1 cellular context compared by ENCODE assay signal in the genomic region with DNA sequence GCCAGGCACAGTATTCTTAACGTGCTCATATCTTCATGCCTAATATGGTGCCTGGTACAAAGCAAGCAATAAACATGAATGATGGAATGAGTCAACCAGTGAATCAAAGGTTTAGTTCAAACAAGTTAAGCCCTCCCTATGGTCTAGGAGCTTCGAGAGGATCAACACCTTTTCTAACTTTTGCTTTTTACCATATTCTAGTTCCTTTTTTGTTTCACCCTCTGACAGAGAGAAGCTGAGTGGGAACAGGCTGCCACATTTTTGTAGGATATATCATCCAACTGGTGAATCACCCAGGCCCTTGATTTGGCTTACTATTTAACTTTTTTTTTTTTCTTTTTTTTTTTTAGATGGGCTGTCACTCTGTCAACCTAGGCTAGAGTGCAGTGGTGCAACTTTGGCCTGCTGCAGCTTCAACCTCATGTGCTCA.
A peak's percentile ranks its signal among the peaks of the same experiment; 100 is the strongest.
TF ChIP-seq lines count a peak whose summit lies in the region.

No MANE protein-coding gene starts in this region.

TF ChIP-seq in SK-N-SH, 30 proteins besides CTCF, POLR2A, EP300 and RAD21 (continued from another document):
- TF ChIP-seq MXI1 (IDR thresholded peaks at IDR 0.05; ENCODE audit: low read depth, low read length): no peak
- TF ChIP-seq POLR2AphosphoS5 (IDR thresholded peaks at IDR 0.05; ENCODE audit: low read depth, low read length): peak; percentile 62; the same call in 1 of the 2 replicates
- 0 out of 2 replicates have a peak, but pooled peaks have one; percentile 23 for TF ChIP-seq TAF1 (IDR thresholded peaks at IDR 0.05; ENCODE audit: borderline replicate concordance, low read depth, low read length)
- peak; percentile 69; the same call in 1 of the 2 replicates for TF ChIP-seq SIN3A (IDR thresholded peaks at IDR 0.05; ENCODE audit: borderline replicate concordance, low read depth, low read length)
- TF ChIP-seq RFX5 (IDR thresholded peaks at IDR 0.05; ENCODE audit: low read length): no peak
- TF ChIP-seq YY1 (IDR thresholded peaks at IDR 0.05; ENCODE audit: low read depth): 0 out of 2 replicates have a peak, but pooled peaks have one; percentile 16
- TF ChIP-seq USF2 (IDR thresholded peaks at IDR 0.05; ENCODE audit: borderline replicate concordance, low read depth, low read length): no peak
- TF ChIP-seq GATA2 (CRISPR knock-in tag; IDR thresholded peaks at IDR 0.05): no peak
- no peak for TF ChIP-seq SMC3 (IDR thresholded peaks at IDR 0.05; ENCODE audit: low read depth, low read length)
- no peak; the same call in 1 of the 2 replicates for TF ChIP-seq MAX (IDR thresholded peaks at IDR 0.05; ENCODE audit: low read depth)
- TF ChIP-seq ELF1 (IDR thresholded peaks at IDR 0.05): no peak
- no peak for TF ChIP-seq CHD2 (IDR thresholded peaks at IDR 0.05; ENCODE audit: low read length, partially characterized antibody)
- no peak for TF ChIP-seq USF1 (IDR thresholded peaks at IDR 0.05; ENCODE audit: borderline replicate concordance, low read depth)
- TF ChIP-seq, protein P1, sequence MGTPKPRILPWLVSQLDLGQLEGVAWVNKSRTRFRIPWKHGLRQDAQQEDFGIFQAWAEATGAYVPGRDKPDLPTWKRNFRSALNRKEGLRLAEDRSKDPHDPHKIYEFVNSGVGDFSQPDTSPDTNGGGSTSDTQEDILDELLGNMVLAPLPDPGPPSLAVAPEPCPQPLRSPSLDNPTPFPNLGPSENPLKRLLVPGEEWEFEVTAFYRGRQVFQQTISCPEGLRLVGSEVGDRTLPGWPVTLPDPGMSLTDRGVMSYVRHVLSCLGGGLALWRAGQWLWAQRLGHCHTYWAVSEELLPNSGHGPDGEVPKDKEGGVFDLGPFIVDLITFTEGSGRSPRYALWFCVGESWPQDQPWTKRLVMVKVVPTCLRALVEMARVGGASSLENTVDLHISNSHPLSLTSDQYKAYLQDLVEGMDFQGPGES (IDR thresholded peaks at IDR 0.05; ENCODE audit: low read depth, low read length): no peak
- TF ChIP-seq TCF12 (IDR thresholded peaks at IDR 0.05): peak; percentile 93
- TF ChIP-seq NRF1 (IDR thresholded peaks at IDR 0.05; ENCODE audit: low read depth, low read length): no peak
